1 cellular context compared by ENCODE assay signal in genomic region chr1:6497867-6498575, GRCh38.
TF ChIP-seq lines count a peak whose summit lies in the region.

No MANE protein-coding gene starts in this region.

TF ChIP-seq in GM12878, 131 proteins besides CTCF, POLR2A, EP300 and RAD21:
- TF ChIP-seq ASH2L (IDR thresholded peaks at IDR 0.05; ENCODE audit: borderline replicate concordance, low read depth) = no peak
- TF ChIP-seq ATF3 (IDR thresholded peaks at IDR 0.05; ENCODE audit: borderline replicate concordance, extremely low read depth, low read depth, low read length) = no peak
- no peak for TF ChIP-seq YY1 (IDR thresholded peaks at IDR 0.05; ENCODE audit: low read depth, low read length)
- no peak for TF ChIP-seq CBFB (IDR thresholded peaks at IDR 0.05; ENCODE audit: low read depth)
- TF ChIP-seq MYB (IDR thresholded peaks at IDR 0.05; ENCODE audit: borderline replicate concordance, low read depth, low read length) = no peak
- no peak for TF ChIP-seq MLLT1 (IDR thresholded peaks at IDR 0.05)
- TF ChIP-seq FOXK2 (IDR thresholded peaks at IDR 0.05) = no peak
- TF ChIP-seq ZBTB33 (IDR thresholded peaks at IDR 0.05) = no peak
- no peak for TF ChIP-seq REST (IDR thresholded peaks at IDR 0.05; ENCODE audit: low read depth, low read length)
- no peak for TF ChIP-seq NKRF (conservative IDR thresholded peaks at IDR 0.05)
- no peak for TF ChIP-seq KAT2A (conservative IDR thresholded peaks at IDR 0.05; ENCODE audit: control insufficient read depth, low read depth, low read length)
- no peak for TF ChIP-seq MTA2 (IDR thresholded peaks at IDR 0.05; ENCODE audit: low read depth)
- TF ChIP-seq BCLAF1 (IDR thresholded peaks at IDR 0.05) = no peak
- TF ChIP-seq CBX3 (IDR thresholded peaks at IDR 0.05; ENCODE audit: borderline replicate concordance, low read depth) = no peak
TF ChIP-seq in GM12878: peak in this region for 0.
